ENCODE assay signal across 12 cellular contexts in genomic region chr2:144402282-144402681, GRCh38.
DNase-seq lines count a peak whose midpoint lies in the region; ATAC-seq and TF ChIP-seq lines count a peak whose summit lies in the region.
"Had no signal": no experiment of that assay in that cellular context is flagged by ENCODE, and none has a peak within 500 bp of the region (broad histone marks: within the 10 kb centered on the region; RNA-seq: fewer than 3 reads in every experiment).

No MANE protein-coding gene starts in this region.

- ATAC-seq in heart right ventricle = peak in 7 of 8 donors; percentile 11 to 64 (median 38)
- no peak for ATAC-seq in GM19463 (IDR thresholded peaks at IDR 0.05; ENCODE audit: unreplicated experiment)
- no peak for ATAC-seq in HG02763 (IDR thresholded peaks at IDR 0.05; ENCODE audit: unreplicated experiment)

- H3K27me3 ChIP-seq in DOHH2 (ENCODE audit: control insufficient read depth, low read length) = no peaks in the 10 kb centered on the region
- H3K27me3 ChIP-seq in heart right ventricle = no peaks in the 10 kb centered on the region
- H3K27me3 ChIP-seq: BLaER1, vagina had no signal

- DNase-seq in SK-MEL-5 (ENCODE audit: low read depth, low spot score) (peak; percentile 13), heart right ventricle (peak in 1 of 2 donors; percentile 33), osteocyte (ENCODE audit: extremely low spot score, unreplicated experiment) (no peak), NCI-H2081 (lab: John Stamatoyannopoulos, UW) (no peak)
- DNase-seq in stimulated activated CD4-positive, alpha-beta T cell treated with anti-CD3 and anti-CD28 coated beads, Interleukin-12 subunit alpha, Interleukin-12 subunit beta, amount 100 ng/mL, for 4 hours = no peak
- DNase-seq: activated CD4-positive, alpha-beta T cell treated with anti-CD3 and anti-CD28 coated beads for 4 hours; activated naive CD4-positive, alpha-beta T cell treated with Interleukin-2 at 50 U/mL for 16 hours had no signal

- intact Hi-C loops in heart right ventricle (cut with DNase I) = no loop called here

- no peaks in the 10 kb centered on the region for H3K9me3 ChIP-seq in DOHH2 (ENCODE audit: control insufficient read depth, insufficient read depth, low read length)
- no peaks in the 10 kb centered on the region for H3K9me3 ChIP-seq in heart right ventricle
- H3K9me3 ChIP-seq: BLaER1, vagina had no signal

- WGBS in heart right ventricle, 2 donors = 58 to 63% methylated on average over 6 of the region's 6 CpGs

- H3K36me3 Mint-ChIP-seq in osteocyte (ENCODE audit: unreplicated experiment) = peaks cover 71% of the 10 kb centered on the region

- H3K27ac ChIP-seq in DOHH2 (ENCODE audit: low read depth, low read length) = no peak overlapping the region
- H3K27ac ChIP-seq in heart right ventricle = peak overlapping the region in 6 of 10 donors; percentile 7 to 61 (median 16)
- H3K27ac ChIP-seq: BLaER1, vagina had no signal

- H4K20me1 ChIP-seq in DOHH2 (ENCODE audit: control insufficient read depth, insufficient read depth, low read depth, low read length) = no peaks in the 10 kb centered on the region

- H3K79me2 ChIP-seq in DOHH2 (ENCODE audit: control insufficient read depth, low read length) = no peaks in the 10 kb centered on the region

- peak overlapping the region; percentile 61 for H3K4me2 ChIP-seq in DOHH2 (ENCODE audit: low read length)
- H3K4me2 ChIP-seq: BLaER1 had no signal

- H3K4me1 Mint-ChIP-seq in osteocyte (ENCODE audit: unreplicated experiment) = peaks cover 18% of the 10 kb centered on the region

- H3K36me3 ChIP-seq in DOHH2 (ENCODE audit: control insufficient read depth, low read length) (peaks cover 43% of the 10 kb centered on the region), heart right ventricle (peaks cover 0 to 100% (median 31%) of the 10 kb centered on the region in 9 donors)

- no peaks in the 10 kb centered on the region for H3K9me3 Mint-ChIP-seq in osteocyte (ENCODE audit: unreplicated experiment)

- no peak overlapping the region for H3K4me3 Mint-ChIP-seq in osteocyte (ENCODE audit: unreplicated experiment)

- in situ Hi-C loops in SK-MEL-5 (cut with HindIII; ENCODE audit: low pct_unique_long_range_greater_than_20kb, low sequenced_read_pairs) = no loop called here

- H3K4me1 ChIP-seq in DOHH2 (ENCODE audit: control insufficient read depth, low read length) (peaks cover 56% of the 10 kb centered on the region), heart right ventricle (peaks cover 0 to 43% (median 32%) of the 10 kb centered on the region in 9 donors)

- no peaks in the 10 kb centered on the region for H3K9me2 ChIP-seq in DOHH2 (replicated peaks; ENCODE audit: control insufficient read depth, low read length)

- peak overlapping the region; percentile 27 for H3K27ac Mint-ChIP-seq in osteocyte (ENCODE audit: unreplicated experiment)

- H3K4me3 ChIP-seq in DOHH2 (ENCODE audit: low read length) (peak overlapping the region; percentile 50), heart right ventricle (no peak overlapping the region)
- H3K4me3 ChIP-seq: BLaER1, vagina had no signal

- H3F3A ChIP-seq in DOHH2 (ENCODE audit: control insufficient read depth, insufficient read depth) = peaks cover 3% of the 10 kb centered on the region; the same call in 1 of the 2 replicates

- no peaks in the 10 kb centered on the region for H3K27me3 Mint-ChIP-seq in osteocyte (ENCODE audit: unreplicated experiment)

- TF ChIP-seq CTCF in DOHH2 (IDR thresholded peaks at IDR 0.05; ENCODE audit: low read depth, low read length, poor library complexity, severe bottlenecking) = no peak
- no peak for TF ChIP-seq CTCF in heart right ventricle (IDR thresholded peaks at IDR 0.05)
- TF ChIP-seq CTCF in osteocyte (IDR thresholded peaks at IDR 0.05) = no peak

Comparison
In these comparisons a context has a peak if more than half of its experiments do, and no peak if none do; other contexts are left out.
1. ATAC-seq: peak in heart right ventricle (7 of 8); none in GM19463 (single experiment) and HG02763 (single experiment).